24 cellular contexts compared by ENCODE assay signal in the genomic region with DNA sequence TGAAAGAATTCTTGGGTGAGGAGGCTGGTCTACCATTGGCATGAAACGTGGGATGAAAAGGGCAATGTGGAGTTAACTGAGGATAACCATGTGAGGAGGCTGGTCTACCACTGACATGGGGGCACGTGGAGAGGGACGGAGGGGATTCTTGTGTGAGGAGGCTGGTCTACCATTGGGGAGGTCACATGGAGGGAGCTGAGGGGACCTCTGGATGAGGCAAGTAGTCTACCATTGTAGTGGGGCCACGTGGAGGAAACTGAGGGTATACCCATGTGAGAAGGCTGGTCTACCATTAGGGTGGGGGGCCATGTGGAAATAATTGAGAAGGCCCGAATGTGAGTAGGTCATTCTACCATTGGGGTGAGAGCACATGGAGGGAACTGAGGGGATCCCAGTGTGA.
A peak's percentile ranks its signal among the peaks of the same experiment; 100 is the strongest.
DNase-seq lines count a peak whose midpoint lies in the region; ATAC-seq, FAIRE-seq and TF ChIP-seq lines count a peak whose summit lies in the region.
"Had no signal": no experiment of that assay in that cellular context is flagged by ENCODE, and none has a peak within 500 bp of the region (broad histone marks: within the 10 kb centered on the region; RNA-seq: fewer than 3 reads in every experiment).

No MANE protein-coding gene starts in this region.

- peaks cover 4% of the 10 kb centered on the region for H3K4me1 Mint-ChIP-seq in glutamatergic neuron (ENCODE audit: low read depth, unreplicated experiment)
- H3K4me1 Mint-ChIP-seq: CD8-positive, alpha-beta memory T cell had no signal

- TF ChIP-seq CTCF in glutamatergic neuron (IDR thresholded peaks at IDR 0.05; ENCODE audit: partially characterized antibody, unreplicated experiment): no peak

- no peak overlapping the region for H3K4me3 Mint-ChIP-seq in glutamatergic neuron (ENCODE audit: unreplicated experiment)
- H3K4me3 Mint-ChIP-seq: CD8-positive, alpha-beta memory T cell; GM23338 had no signal

- H3K27ac ChIP-seq in right cardiac atrium (ENCODE audit: low read length) (no peak overlapping the region), aorta (ENCODE audit: low read depth in 1 of 2, low read length in 2 of 2) (no peak overlapping the region), small intestine (ENCODE audit: low read depth in 1 of 2, low read length in 1 of 2) (no peak overlapping the region)
- H3K27ac ChIP-seq: A549, BLaER1 had no signal

- peak overlapping the region; percentile 14 for H3K27ac Mint-ChIP-seq in glutamatergic neuron (ENCODE audit: unreplicated experiment)
- H3K27ac Mint-ChIP-seq: CD8-positive, alpha-beta memory T cell; GM23338 had no signal

- H3K4me1 ChIP-seq in right cardiac atrium (ENCODE audit: control insufficient read depth, insufficient read depth, low read length) (no peaks in the 10 kb centered on the region), aorta (ENCODE audit: control insufficient read depth in 1 of 2, insufficient read depth in 2 of 2, low read length in 2 of 2) (no peaks in the 10 kb centered on the region), small intestine (ENCODE audit: control insufficient read depth in 2 of 2, insufficient read depth in 1 of 2, low read depth in 1 of 2, low read length in 1 of 2) (no peaks in the 10 kb centered on the region)
- H3K4me1 ChIP-seq: A549, BLaER1 had no signal

- H3K4me3 ChIP-seq in right cardiac atrium (ENCODE audit: low read length) (no peak overlapping the region), aorta (ENCODE audit: low read length in 2 of 2) (no peak overlapping the region), small intestine (ENCODE audit: low read depth in 1 of 2, low read length in 2 of 2) (no peak overlapping the region)
- H3K4me3 ChIP-seq: A549, BLaER1, GM12878, GM23338 had no signal

- no peak for FAIRE-seq in small intestine (lab: Jason Lieb, UNC)
- FAIRE-seq: A549, GM12878, GM19239 had no signal

- H3K36me3 Mint-ChIP-seq in glutamatergic neuron (ENCODE audit: unreplicated experiment): peaks cover 28% of the 10 kb centered on the region

- intact Hi-C loops in cardiac septum (cut with DNase I): no loop called here
- intact Hi-C loops in right cardiac atrium (cut with DNase I): no loop called here
- intact Hi-C loops in sciatic nerve (cut with DNase I): no loop called here
- intact Hi-C loops in aorta (cut with DNase I): no loop called here

- peaks cover 11% of the 10 kb centered on the region for H3K9me3 Mint-ChIP-seq in glutamatergic neuron (ENCODE audit: unreplicated experiment)

- H3K27me3 ChIP-seq in right cardiac atrium (ENCODE audit: control insufficient read depth, insufficient read depth) (no peaks in the 10 kb centered on the region), aorta (ENCODE audit: control insufficient read depth in 1 of 2, insufficient read depth in 2 of 2, low read length in 1 of 2) (no peaks in the 10 kb centered on the region), small intestine (ENCODE audit: control insufficient read depth in 2 of 2, insufficient read depth in 2 of 2, low read length in 2 of 2) (peaks cover 0 to 5% of the 10 kb centered on the region in 2 donors)
- H3K27me3 ChIP-seq: BLaER1 had no signal

- WGBS in right cardiac atrium: 79% methylated on average over 5 of the region's 5 CpGs
- 83 to 86% methylated on average over 5 of the region's 5 CpGs for WGBS in aorta, 2 donors
- WGBS in small intestine, 3 donors: 66 to 79% (median 66%) methylated on average over 5 of the region's 5 CpGs

- H3K36me3 ChIP-seq in aorta (ENCODE audit: control insufficient read depth in 1 of 2, insufficient read depth in 2 of 2, low read length in 1 of 2): no peaks in the 10 kb centered on the region
- H3K36me3 ChIP-seq in small intestine (ENCODE audit: control insufficient read depth in 2 of 2, insufficient read depth in 2 of 2, low read length in 2 of 2): no peaks in the 10 kb centered on the region
- H3K36me3 ChIP-seq: BLaER1 had no signal

- H3K27me3 Mint-ChIP-seq in glutamatergic neuron (ENCODE audit: unreplicated experiment): peaks cover 27% of the 10 kb centered on the region

- H3K9me3 ChIP-seq in right cardiac atrium (ENCODE audit: control insufficient read depth, low read length) (no peaks in the 10 kb centered on the region), aorta (ENCODE audit: control insufficient read depth, low read length) (no peaks in the 10 kb centered on the region), small intestine (ENCODE audit: control insufficient read depth, low read depth) (no peaks in the 10 kb centered on the region)
- H3K9me3 ChIP-seq: A549 had no signal

- ATAC-seq in right cardiac atrium: no peak
- no peak for ATAC-seq in sciatic nerve
- ATAC-seq in aorta (ENCODE audit: low FRiP score): no peak
- ATAC-seq in HG03520 (IDR thresholded peaks at IDR 0.05; ENCODE audit: unreplicated experiment): no peak
- ATAC-seq: A549, GM12878, GM23338 had no signal

- peak; percentile 24 for DNase-seq in cardiac septum (ENCODE audit: low spot score)
- no peak for DNase-seq in right cardiac atrium
- no peak for DNase-seq in glutamatergic neuron
- DNase-seq in sciatic nerve (ENCODE audit: low spot score): peak; percentile 19
- peak; percentile 12 to 41 for DNase-seq in aorta
- no peak for DNase-seq in activated CD8-positive, alpha-beta memory T cell treated with anti-CD3 and anti-CD28 coated beads for 24 hours
- no peak for DNase-seq in small intestine
- DNase-seq: DMS53, EL, HCEC 1CT, MM.1S, NCI-H1092, NCI-H1436 treated with DMSO at 0.1 percent for 48 hours, NCI-H2029 treated with DMSO at 0.1 percent for 48 hours, NCI-H2171, NCI-H526 treated with DMSO at 0.1 percent for 48 hours, SHP77 had no signal

Comparison
In these comparisons a context has a peak if more than half of its experiments do, and no peak if none do; other contexts are left out.
1. DNase-seq: peak in cardiac septum (single experiment), sciatic nerve (single experiment) and aorta (2 of 2); none in right cardiac atrium (0 of 3), glutamatergic neuron (single experiment), activated CD8-positive, alpha-beta memory T cell treated with anti-CD3 and anti-CD28 coated beads for 24 hours (single experiment) and small intestine (single experiment).